10 cellular contexts compared by ENCODE assay signal in the genomic region with DNA sequence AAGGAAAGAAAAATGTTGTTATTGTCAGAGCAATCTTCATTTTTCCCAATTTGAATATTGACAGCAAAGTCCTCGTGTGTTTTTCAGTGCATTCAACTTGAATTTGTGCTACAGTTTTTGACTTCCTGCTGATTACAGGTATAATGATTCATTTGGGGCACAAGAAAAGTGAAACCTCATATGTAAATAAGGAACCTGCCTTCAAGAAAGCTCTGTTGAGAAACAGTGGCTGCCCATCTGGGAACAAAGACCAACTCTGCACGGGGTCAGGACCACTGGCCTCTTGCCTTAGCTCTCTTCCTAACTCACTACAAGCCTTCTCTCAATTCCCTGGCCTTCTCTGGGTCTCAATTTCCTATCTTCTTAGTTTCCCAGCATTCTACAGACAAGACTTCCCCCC. TPM values are rescaled to one million over a fixed set of nuclear protein-coding genes. Genes with fewer than 3 reads are reported as not detected.
DNase-seq lines count a peak whose midpoint lies in the region; ATAC-seq, FAIRE-seq and TF ChIP-seq lines count a peak whose summit lies in the region.
"Had no signal": no experiment of that assay in that cellular context is flagged by ENCODE, and none has a peak within 500 bp of the region (broad histone marks: within the 10 kb centered on the region; RNA-seq: fewer than 3 reads in every experiment).

No MANE protein-coding gene starts in this region.

- 21 to 35% methylated on average over 2 of the region's 2 CpGs for WGBS in pancreas, 2 donors

- H3K27me3 ChIP-seq in H7 (ENCODE audit: control insufficient read depth, insufficient read depth, low read length) (no peaks in the 10 kb centered on the region), pancreas (no peaks in the 10 kb centered on the region)

- FAIRE-seq in pancreas (lab: Jason Lieb, UNC) = no peak

- H3K4me1 Mint-ChIP-seq in neural crest cell = peaks cover 7% of the 10 kb centered on the region

- no peak overlapping the region for H3K4me3 Mint-ChIP-seq in neural crest cell
- H3K4me3 Mint-ChIP-seq: type B pancreatic cell had no signal

- no peaks in the 10 kb centered on the region for H3K9me3 ChIP-seq in pancreas

- no peaks in the 10 kb centered on the region for H3K4me1 ChIP-seq in pancreas

- peak overlapping the region; percentile 73 for H3K27ac Mint-ChIP-seq in neural crest cell (ENCODE audit: unreplicated experiment)
- H3K27ac Mint-ChIP-seq: type B pancreatic cell had no signal

- peaks cover 4% of the 10 kb centered on the region for H3K9me3 Mint-ChIP-seq in neural crest cell

- H3K27ac ChIP-seq in pancreas = no peak overlapping the region
- H3K27ac ChIP-seq: coronary artery had no signal

- H3K4me3 ChIP-seq in H7 (ENCODE audit: insufficient read depth, low read depth, low read length) (no peak overlapping the region), pancreas (no peak overlapping the region)
- H3K4me3 ChIP-seq: coronary artery, smooth muscle cell had no signal

- no peaks in the 10 kb centered on the region for H3K27me3 Mint-ChIP-seq in neural crest cell (ENCODE audit: low read depth)
- H3K27me3 Mint-ChIP-seq: type B pancreatic cell had no signal

- peaks cover 4% of the 10 kb centered on the region for H3K36me3 Mint-ChIP-seq in neural crest cell (ENCODE audit: low read depth)

- ATAC-seq in GM19025 (IDR thresholded peaks at IDR 0.05; ENCODE audit: low read depth, unreplicated experiment) (peak; percentile 98), HG03558 (IDR thresholded peaks at IDR 0.05; ENCODE audit: extremely low read depth, unreplicated experiment) (peak; percentile 92), pancreas (no peak)

- peak; percentile 33 for DNase-seq in H7
- no peak for DNase-seq in neural crest cell (ENCODE audit: low read depth, low spot score)
- DNase-seq in pancreas = no peak
- no peak for DNase-seq in NCI-H1417 (lab: John Stamatoyannopoulos, UW)
- no peak for DNase-seq in ecto neural progenitor cell (ENCODE audit: low spot score)

- H3K36me3 ChIP-seq in H7 (replicated peaks; ENCODE audit: control insufficient read depth, insufficient read depth, low read length) = no peaks in the 10 kb centered on the region
- H3K36me3 ChIP-seq in pancreas = no peaks in the 10 kb centered on the region

- TF ChIP-seq CTCF in neural crest cell (conservative IDR thresholded peaks at IDR 0.05) (no peak), pancreas (IDR thresholded peaks at IDR 0.05) (no peak)

- intact Hi-C loops in pancreas (cut with DNase I) = no loop called here

RNA-seq across cellular contexts. Expression of a gene that starts 21.0 kb away (rescaled TPM):
- total RNA-seq in H7 (2014; rRNA removed; shearing (Covaris generic)) = not detected in 2 replicates
- total RNA-seq in neural crest cell (not detected in 2 replicates), pancreas (under 1 TPM in 1 of 6 donors, not detected in 5; 0.50 TPM)
- not detected for polyA plus RNA-seq in pancreas
- total RNA-seq: smooth muscle cell had no signal
- polyA plus RNA-seq: smooth muscle cell had no signal

Comparison
In these comparisons a context has a peak if more than half of its experiments do, and no peak if none do; other contexts are left out.
1. ATAC-seq: peak in GM19025 (single experiment) and HG03558 (single experiment); none in pancreas (0 of 4).